In genomic region chr2:141029424-141030078, GRCh38 we compare ENCODE assay signal across 18 cellular contexts.
DNase-seq lines count a peak whose midpoint lies in the region; ATAC-seq and TF ChIP-seq lines count a peak whose summit lies in the region.
"Had no signal": no experiment of that assay in that cellular context is flagged by ENCODE, and none has a peak within 500 bp of the region (broad histone marks: within the 10 kb centered on the region; RNA-seq: fewer than 3 reads in every experiment).

No MANE protein-coding gene starts in this region.

- TF ChIP-seq POLR2A in Peyer's patch (IDR thresholded peaks at IDR 0.05) = no peak

- DNase-seq in Ammon's horn (ENCODE audit: low spot score) (peak; percentile 8), SK-MEL-5 (ENCODE audit: low read depth, low spot score) (peak; percentile 80), glutamatergic neuron (peak; percentile 20), neural progenitor cell (ENCODE audit: low spot score) (peak; percentile 20), OCI-M2 (lab: John Stamatoyannopoulos, UW; ENCODE audit: unreplicated experiment) (no peak), Peyer's patch (no peak)
- DNase-seq in activated naive CD8-positive, alpha-beta T cell treated with anti-CD3 and anti-CD28 coated beads, Interleukin-2, amount 50 U/mL, for 24 hours = no peak
- DNase-seq: CD8-positive, alpha-beta memory T cell; DND-41; NCI-H1436 treated with DMSO at 0.1 percent for 48 hours; NCI-H2029 treated with DMSO at 0.1 percent for 48 hours; NCI-H2171 treated with DMSO at 0.1 percent for 48 hours; NCI-H446 treated with DMSO at 0.1 percent for 48 hours; NCI-H748 treated with DMSO at 0.1 percent for 48 hours; PC-9 had no signal

- H3K79me2 ChIP-seq in neural progenitor cell (ENCODE audit: low read depth) = no peaks in the 10 kb centered on the region

- H3K27me3 Mint-ChIP-seq in glutamatergic neuron (ENCODE audit: unreplicated experiment) = no peaks in the 10 kb centered on the region
- no peaks in the 10 kb centered on the region for H3K27me3 Mint-ChIP-seq in neural progenitor cell (ENCODE audit: insufficient read depth, low read depth)
- H3K27me3 Mint-ChIP-seq in activated naive CD8-positive, alpha-beta T cell treated with anti-CD3 and anti-CD28 coated beads, Interleukin-2, amount 50 U/mL, for 24 hours = no peaks in the 10 kb centered on the region
- H3K27me3 Mint-ChIP-seq: CD8-positive, alpha-beta memory T cell had no signal

- TF ChIP-seq CTCF in glutamatergic neuron (IDR thresholded peaks at IDR 0.05; ENCODE audit: partially characterized antibody, unreplicated experiment) (no peak), neural progenitor cell (IDR thresholded peaks at IDR 0.05) (no peak), Peyer's patch (IDR thresholded peaks at IDR 0.05) (no peak)

- in situ Hi-C loops in SK-MEL-5 (cut with HindIII; ENCODE audit: low pct_unique_long_range_greater_than_20kb, low sequenced_read_pairs) = no loop called here

- H3K4me1 Mint-ChIP-seq in glutamatergic neuron (ENCODE audit: low read depth, unreplicated experiment) = no peaks in the 10 kb centered on the region
- peaks cover 10% of the 10 kb centered on the region for H3K4me1 Mint-ChIP-seq in neural progenitor cell
- H3K4me1 Mint-ChIP-seq in activated naive CD8-positive, alpha-beta T cell treated with anti-CD3 and anti-CD28 coated beads, Interleukin-2, amount 50 U/mL, for 24 hours = no peaks in the 10 kb centered on the region
- H3K4me1 Mint-ChIP-seq: CD8-positive, alpha-beta memory T cell had no signal

- H3K36me3 ChIP-seq in neural progenitor cell = no peaks in the 10 kb centered on the region
- no peaks in the 10 kb centered on the region for H3K36me3 ChIP-seq in Peyer's patch
- H3K36me3 ChIP-seq: BLaER1 treated with 17β-estradiol and CSF1 and Interleukin-3, amounts not matched to agents 10 nM and 100 nM had no signal

- H3K4me2 ChIP-seq in neural progenitor cell = no peak overlapping the region
- H3K4me2 ChIP-seq: BLaER1 treated with 17β-estradiol and CSF1 and Interleukin-3, amounts not matched to agents 10 nM and 100 nM; PC-9 had no signal

- H2AFZ ChIP-seq in neural progenitor cell (replicated peaks) = peak overlapping the region; percentile 75
- H2AFZ ChIP-seq: PC-9 had no signal

- H3K9ac ChIP-seq in neural progenitor cell = no peak overlapping the region
- H3K9ac ChIP-seq: BLaER1 treated with 17β-estradiol and CSF1 and Interleukin-3, amounts not matched to agents 10 nM and 100 nM had no signal

- H3K27ac Mint-ChIP-seq in glutamatergic neuron (ENCODE audit: unreplicated experiment) (no peak overlapping the region), neural progenitor cell (no peak overlapping the region)
- no peak overlapping the region for H3K27ac Mint-ChIP-seq in activated naive CD8-positive, alpha-beta T cell treated with anti-CD3 and anti-CD28 coated beads, Interleukin-2, amount 50 U/mL, for 24 hours
- H3K27ac Mint-ChIP-seq: CD8-positive, alpha-beta memory T cell had no signal

- no peaks in the 10 kb centered on the region for H3F3A ChIP-seq in neural progenitor cell (ENCODE audit: low read depth)

- no peak overlapping the region for H3K27ac ChIP-seq in neural progenitor cell
- no peak overlapping the region for H3K27ac ChIP-seq in Peyer's patch
- H3K27ac ChIP-seq: BLaER1 treated with 17β-estradiol and CSF1 and Interleukin-3, amounts not matched to agents 10 nM and 100 nM; PC-9 had no signal

- H3K4me1 ChIP-seq in neural progenitor cell = no peaks in the 10 kb centered on the region
- H3K4me1 ChIP-seq in Peyer's patch = no peaks in the 10 kb centered on the region

- H3K9me3 Mint-ChIP-seq in glutamatergic neuron (ENCODE audit: unreplicated experiment) (peaks cover 1% of the 10 kb centered on the region), neural progenitor cell (peaks cover 2% of the 10 kb centered on the region)
- peaks cover 14% of the 10 kb centered on the region for H3K9me3 Mint-ChIP-seq in activated naive CD8-positive, alpha-beta T cell treated with anti-CD3 and anti-CD28 coated beads, Interleukin-2, amount 50 U/mL, for 24 hours

- H3K9me3 ChIP-seq in neural progenitor cell (ENCODE audit: low read depth) (no peaks in the 10 kb centered on the region), Peyer's patch (no peaks in the 10 kb centered on the region)

- H3K4me3 Mint-ChIP-seq in glutamatergic neuron (ENCODE audit: unreplicated experiment) (no peak overlapping the region), neural progenitor cell (no peak overlapping the region)
- H3K4me3 Mint-ChIP-seq in activated naive CD8-positive, alpha-beta T cell treated with anti-CD3 and anti-CD28 coated beads, Interleukin-2, amount 50 U/mL, for 24 hours = no peak overlapping the region
- H3K4me3 Mint-ChIP-seq: CD8-positive, alpha-beta memory T cell had no signal

- no peaks in the 10 kb centered on the region for H4K20me1 ChIP-seq in neural progenitor cell (ENCODE audit: low read depth)
- H4K20me1 ChIP-seq: BLaER1 treated with 17β-estradiol and CSF1 and Interleukin-3, amounts not matched to agents 10 nM and 100 nM had no signal

- no peak for ATAC-seq in activated naive CD8-positive, alpha-beta T cell treated with anti-CD3 and anti-CD28 coated beads, Interleukin-2, amount 50 U/mL, for 24 hours
- no peak for ATAC-seq in GM19324 (IDR thresholded peaks at IDR 0.05; ENCODE audit: low FRiP score, unreplicated experiment)
- ATAC-seq: K562 had no signal

- H3K27me3 ChIP-seq in neural progenitor cell (no peaks in the 10 kb centered on the region), Peyer's patch (no peaks in the 10 kb centered on the region)
- H3K27me3 ChIP-seq: BLaER1 treated with 17β-estradiol and CSF1 and Interleukin-3, amounts not matched to agents 10 nM and 100 nM had no signal

- H3K4me3 ChIP-seq in neural progenitor cell = no peak overlapping the region
- H3K4me3 ChIP-seq in Peyer's patch = no peak overlapping the region
- H3K4me3 ChIP-seq: BLaER1 treated with 17β-estradiol and CSF1 and Interleukin-3, amounts not matched to agents 10 nM and 100 nM; K562; PC-9 had no signal

- peaks cover 5% of the 10 kb centered on the region for H3K36me3 Mint-ChIP-seq in glutamatergic neuron (ENCODE audit: unreplicated experiment)
- peaks cover 5% of the 10 kb centered on the region for H3K36me3 Mint-ChIP-seq in neural progenitor cell
- no peaks in the 10 kb centered on the region for H3K36me3 Mint-ChIP-seq in activated naive CD8-positive, alpha-beta T cell treated with anti-CD3 and anti-CD28 coated beads, Interleukin-2, amount 50 U/mL, for 24 hours (ENCODE audit: low read depth)
- H3K36me3 Mint-ChIP-seq: CD8-positive, alpha-beta memory T cell had no signal

Comparison
In these comparisons a context has a peak if more than half of its experiments do, and no peak if none do; other contexts are left out.
1. DNase-seq: peak in Ammon's horn (single experiment), SK-MEL-5 (single experiment), glutamatergic neuron (single experiment) and neural progenitor cell (single experiment); none in activated naive CD8-positive, alpha-beta T cell treated with anti-CD3 and anti-CD28 coated beads, Interleukin-2, amount 50 U/mL, for 24 hours (single experiment), OCI-M2 (single experiment) and Peyer's patch (0 of 3).